ENCODE assay signal across 9 cellular contexts in genomic region chr1:1200876-1201810, GRCh38. TPM values are rescaled to one million over a fixed set of nuclear protein-coding genes. Genes with fewer than 3 reads are reported as not detected.
DNase-seq lines count a peak whose midpoint lies in the region; ATAC-seq and TF ChIP-seq lines count a peak whose summit lies in the region.
"Had no signal": no experiment of that assay in that cellular context is flagged by ENCODE, and none has a peak within 500 bp of the region (broad histone marks: within the 10 kb centered on the region; RNA-seq: fewer than 3 reads in every experiment).

No MANE protein-coding gene starts in this region.

- H2AFZ ChIP-seq in SK-N-SH (ENCODE audit: low read depth) (no peak overlapping the region), hepatocyte (no peak overlapping the region)

- TF ChIP-seq RAD21 in SK-N-SH (IDR thresholded peaks at IDR 0.05; ENCODE audit: low read length): no peak

- CTCF ChIA-PET in AG04449 (lab: Yijun Ruan, JAX): no interaction called here
- CTCF ChIA-PET in SK-N-SH (lab: Yijun Ruan, JAX): interaction anchor here (1.2 to 1.3 kb wide), 2 partner anchors 19 to 79 kb away, joined by 3 read pairs; no protein-coding TSS in a partner anchor

- no peak overlapping the region for H3K9ac ChIP-seq in SK-N-SH

- no CpG with 5 or more reads among the region's 109 CpGs for WGBS in SK-N-SH (ENCODE audit: low lambda C conversion rate)
- WGBS in hepatocyte (ENCODE audit: low lambda C conversion rate, missing lambda C conversion rate): 7% methylated on average over 25 of the region's 109 CpGs

- no peak for ATAC-seq in GM18519 (IDR thresholded peaks at IDR 0.05; ENCODE audit: low FRiP score, unreplicated experiment)

- DNase-seq in AG04449 (ENCODE audit: low read depth, low spot score): no peak
- peak; percentile 27 for DNase-seq in GOT3 (lab: John Stamatoyannopoulos, UW)
- peak; percentile 76 for DNase-seq in SK-N-SH
- peak; percentile 93 for DNase-seq in activated naive CD4-positive, alpha-beta T cell treated with anti-CD3 and anti-CD28 coated beads, Interleukin-2, amount 50 U/mL, for 16 hours
- DNase-seq in hepatocyte (ENCODE audit: low spot score): peak; percentile 84
- DNase-seq in stimulated activated CD4-positive, alpha-beta T cell treated with anti-CD3 and anti-CD28 coated beads, Interleukin-15, amount 100 ng/mL, for 24 hours: peak; percentile 90
- DNase-seq in erythroblast (lab: John Stamatoyannopoulos, UW): no peak

- H3K27ac ChIP-seq in SK-N-SH (ENCODE audit: low read depth in 2 of 2, low read length in 1 of 2): no peak overlapping the region
- no peak overlapping the region for H3K27ac ChIP-seq in hepatocyte

- H4K20me1 ChIP-seq in SK-N-SH (ENCODE audit: insufficient read depth) (no peaks in the 10 kb centered on the region), hepatocyte (ENCODE audit: insufficient read depth, poor library complexity, severe bottlenecking) (no peaks in the 10 kb centered on the region)

- POLR2A ChIA-PET in AG04449 (lab: Yijun Ruan, JAX) (no interaction called here), SK-N-SH (lab: Yijun Ruan, JAX) (no interaction called here)

- H3F3A ChIP-seq in SK-N-SH (replicated peaks; ENCODE audit: insufficient read depth): no peaks in the 10 kb centered on the region

- TF ChIP-seq EP300 in SK-N-SH (IDR thresholded peaks at IDR 0.05; ENCODE audit: borderline replicate concordance in 1 of 2, low read depth in 1 of 2, low read length in 1 of 2): no peak

- no peaks in the 10 kb centered on the region for H3K27me3 ChIP-seq in SK-N-SH (ENCODE audit: insufficient read depth)
- H3K27me3 ChIP-seq in hepatocyte: peaks cover 8% of the 10 kb centered on the region

- H3K36me3 ChIP-seq in SK-N-SH (replicated peaks in 1 of 2; ENCODE audit: control insufficient read depth in 1 of 2, insufficient read depth in 2 of 2, low read length in 1 of 2) (no peaks in the 10 kb centered on the region), hepatocyte (replicated peaks; ENCODE audit: insufficient read depth, low read depth) (no peaks in the 10 kb centered on the region)

- no peak for TF ChIP-seq POLR2A in erythroblast (IDR thresholded peaks at IDR 0.05; ENCODE audit: low read length)

- H3K4me1 ChIP-seq in SK-N-SH (ENCODE audit: control insufficient read depth in 1 of 2, insufficient read depth in 2 of 2, low read depth in 1 of 2, low read length in 1 of 2) (peaks cover 0 to 3% of the 10 kb centered on the region in 2 experiments; a peak in 1 of 4 replicates), hepatocyte (ENCODE audit: insufficient read depth) (peaks cover 4% of the 10 kb centered on the region)

- H3K9me3 ChIP-seq in SK-N-SH (no peaks in the 10 kb centered on the region), hepatocyte (ENCODE audit: low read depth) (no peaks in the 10 kb centered on the region)

- H3K4me2 ChIP-seq in SK-N-SH (peak overlapping the region; percentile 59; the same call in 1 of the 2 replicates), hepatocyte (peak overlapping the region; percentile 94)

- peak overlapping the region; percentile 48 for H3K4me3 ChIP-seq in AG04449 (ENCODE audit: low read depth, low read length)
- peak overlapping the region in 1 of 2 experiments; percentile 19; a peak in 1 of 4 replicates for H3K4me3 ChIP-seq in SK-N-SH (ENCODE audit: low read depth in 2 of 2, low read length in 1 of 2)
- H3K4me3 ChIP-seq in hepatocyte: peak overlapping the region; percentile 61

- no peaks in the 10 kb centered on the region for H3K9me2 ChIP-seq in SK-N-SH
- H3K9me2 ChIP-seq in hepatocyte (replicated peaks; ENCODE audit: insufficient read depth): no peaks in the 10 kb centered on the region

- H3K79me2 ChIP-seq in SK-N-SH (ENCODE audit: insufficient read depth): no peaks in the 10 kb centered on the region
- H3K79me2 ChIP-seq in hepatocyte: no peaks in the 10 kb centered on the region

- TF ChIP-seq CTCF in AG04449 (IDR thresholded peaks at IDR 0.05; ENCODE audit: insufficient read depth, low read length, missing control alignments): no peak
- no peak for TF ChIP-seq CTCF in SK-N-SH (IDR thresholded peaks at IDR 0.05)
- no peak for TF ChIP-seq CTCF in hepatocyte (IDR thresholded peaks at IDR 0.05; ENCODE audit: poor library complexity)

TF ChIP-seq in SK-N-SH, 30 proteins besides CTCF, POLR2A, EP300 and RAD21:
- TF ChIP-seq TEAD4 (IDR thresholded peaks at IDR 0.05; ENCODE audit: borderline replicate concordance, insufficient read depth): no peak
- TF ChIP-seq SMC3 (IDR thresholded peaks at IDR 0.05; ENCODE audit: low read depth, low read length): no peak
- TF ChIP-seq USF2 (IDR thresholded peaks at IDR 0.05; ENCODE audit: borderline replicate concordance, low read depth, low read length): no peak
- no peak for TF ChIP-seq RFX5 (IDR thresholded peaks at IDR 0.05; ENCODE audit: low read length)
- TF ChIP-seq MXI1 (IDR thresholded peaks at IDR 0.05; ENCODE audit: low read depth, low read length): no peak
- no peak for TF ChIP-seq JUND (IDR thresholded peaks at IDR 0.05)
- TF ChIP-seq EZH2phosphoT487 (IDR thresholded peaks at IDR 0.05; ENCODE audit: borderline replicate concordance, low read depth): no peak
- TF ChIP-seq NFIC (IDR thresholded peaks at IDR 0.05; ENCODE audit: borderline replicate concordance): no peak
- TF ChIP-seq ELF1 (IDR thresholded peaks at IDR 0.05): no peak
- no peak for TF ChIP-seq USF1 (IDR thresholded peaks at IDR 0.05; ENCODE audit: borderline replicate concordance, low read depth)
- TF ChIP-seq FOXM1 (IDR thresholded peaks at IDR 0.05; ENCODE audit: low read depth): no peak
- no peak for TF ChIP-seq GATA2 (CRISPR knock-in tag; IDR thresholded peaks at IDR 0.05)
- TF ChIP-seq NRF1 (IDR thresholded peaks at IDR 0.05; ENCODE audit: low read depth, low read length): no peak
- TF ChIP-seq FOXJ3 (CRISPR knock-in tag; IDR thresholded peaks at IDR 0.05): no peak
TF ChIP-seq in SK-N-SH: peak in this region for 0.

RNA-seq across cellular contexts. Expression of gene TNFRSF18, which starts 5.2 kb away (rescaled TPM):
- polyA plus RNA-seq in SK-N-SH (2012; rRNA removed) (0.05 TPM in 1 of 2 replicates, not detected in the other), hepatocyte (0.86 and 1.3 TPM in 2 replicates)
- 0.03 and 0.06 TPM in 2 replicates for polyA plus RNA-seq in SK-N-SH (2012; cell fraction: cytosol; rRNA removed)
- polyA plus RNA-seq in SK-N-SH (2012; cell fraction: nucleus; rRNA removed): 0.41 TPM in 1 of 2 replicates, not detected in the other
- total RNA-seq in hepatocyte: not detected in 2 replicates

RNA-seq across cellular contexts. Expression of gene TNFRSF4, which starts 12.8 kb away (rescaled TPM):
- polyA plus RNA-seq in SK-N-SH (2012; rRNA removed): not detected in 2 replicates
- polyA plus RNA-seq in SK-N-SH (2012; cell fraction: cytosol; rRNA removed): not detected in 2 replicates
- 0.08 and 0.13 TPM in 2 replicates for polyA plus RNA-seq in SK-N-SH (2012; cell fraction: nucleus; rRNA removed)
- 0.28 TPM in 1 of 2 replicates, not detected in the other for total RNA-seq in hepatocyte
- polyA plus RNA-seq in hepatocyte: 0.34 TPM in 1 of 2 replicates, not detected in the other

RNA-seq across cellular contexts. Expression of gene TTLL10, which starts 27.5 kb away (rescaled TPM):
- polyA plus RNA-seq in SK-N-SH (2012; rRNA removed) (not detected in 2 replicates), hepatocyte (0.38 and 0.69 TPM in 2 replicates)
- polyA plus RNA-seq in SK-N-SH (2012; cell fraction: cytosol; rRNA removed): not detected in 2 replicates
- polyA plus RNA-seq in SK-N-SH (2012; cell fraction: nucleus; rRNA removed): not detected in 2 replicates
- not detected in 2 replicates for total RNA-seq in hepatocyte
- total RNA-seq: liver had no signal
- polyA plus RNA-seq: liver had no signal

RNA-seq across cellular contexts. Expression of gene SDF4, which starts 30.7 kb away (rescaled TPM):
- polyA plus RNA-seq in SK-N-SH (2012; rRNA removed): 182 and 265 TPM in 2 replicates
- 160 and 235 TPM in 2 replicates for polyA plus RNA-seq in SK-N-SH (2012; cell fraction: cytosol; rRNA removed)
- polyA plus RNA-seq in SK-N-SH (2012; cell fraction: nucleus; rRNA removed): 199 and 219 TPM in 2 replicates
- 110 and 156 TPM in 2 replicates for total RNA-seq in hepatocyte
- 296 and 311 TPM in 2 replicates for polyA plus RNA-seq in hepatocyte

RNA-seq across cellular contexts. Expression of gene B3GALT6, which starts 30.9 kb away (rescaled TPM):
- 32.0 and 38.8 TPM in 2 replicates for polyA plus RNA-seq in SK-N-SH (2012; rRNA removed)
- polyA plus RNA-seq in SK-N-SH (2012; cell fraction: cytosol; rRNA removed): 28.3 and 34.5 TPM in 2 replicates
- 18.1 and 18.7 TPM in 2 replicates for polyA plus RNA-seq in SK-N-SH (2012; cell fraction: nucleus; rRNA removed)
- total RNA-seq in hepatocyte: 28.8 and 28.9 TPM in 2 replicates
- polyA plus RNA-seq in hepatocyte: 36.3 and 36.9 TPM in 2 replicates

Comparison
In these comparisons a context has a peak if more than half of its experiments do, and no peak if none do; other contexts are left out.
1. DNase-seq: peak in GOT3 (single experiment), SK-N-SH (single experiment), activated naive CD4-positive, alpha-beta T cell treated with anti-CD3 and anti-CD28 coated beads, Interleukin-2, amount 50 U/mL, for 16 hours (single experiment), hepatocyte (single experiment) and stimulated activated CD4-positive, alpha-beta T cell treated with anti-CD3 and anti-CD28 coated beads, Interleukin-15, amount 100 ng/mL, for 24 hours (single experiment); none in AG04449 (single experiment) and erythroblast (0 of 2).